In genomic region chr14:96052541-96053105, GRCh38 we compare ENCODE assay signal across 1 cellular context.
TF ChIP-seq lines count a peak whose summit lies in the region.

No MANE protein-coding gene starts in this region.

TF ChIP-seq in A549, 52 proteins besides CTCF, POLR2A, EP300 and RAD21 (continued from another document):
- TF ChIP-seq JUN (IDR thresholded peaks at IDR 0.05) (no peak), PBX3 (IDR thresholded peaks at IDR 0.05) (no peak), HDAC2 (IDR thresholded peaks at IDR 0.05) (no peak), POLR2AphosphoS2 (conservative IDR thresholded peaks at IDR 0.05; ENCODE audit: low read length) (no peak), MYC (IDR thresholded peaks at IDR 0.05; ENCODE audit: borderline replicate concordance, low read length) (no peak), JUNB (IDR thresholded peaks at IDR 0.05) (no peak), EHF (CRISPR knock-in tag; IDR thresholded peaks at IDR 0.05) (no peak), BHLHE40 (IDR thresholded peaks at IDR 0.05; ENCODE audit: low read depth, low read length) (no peak), TFCP2L1 (CRISPR knock-in tag; IDR thresholded peaks at IDR 0.05) (no peak), HEYL (CRISPR knock-in tag; IDR thresholded peaks at IDR 0.05) (no peak)
